16 cellular contexts compared by ENCODE assay signal in the genomic region with DNA sequence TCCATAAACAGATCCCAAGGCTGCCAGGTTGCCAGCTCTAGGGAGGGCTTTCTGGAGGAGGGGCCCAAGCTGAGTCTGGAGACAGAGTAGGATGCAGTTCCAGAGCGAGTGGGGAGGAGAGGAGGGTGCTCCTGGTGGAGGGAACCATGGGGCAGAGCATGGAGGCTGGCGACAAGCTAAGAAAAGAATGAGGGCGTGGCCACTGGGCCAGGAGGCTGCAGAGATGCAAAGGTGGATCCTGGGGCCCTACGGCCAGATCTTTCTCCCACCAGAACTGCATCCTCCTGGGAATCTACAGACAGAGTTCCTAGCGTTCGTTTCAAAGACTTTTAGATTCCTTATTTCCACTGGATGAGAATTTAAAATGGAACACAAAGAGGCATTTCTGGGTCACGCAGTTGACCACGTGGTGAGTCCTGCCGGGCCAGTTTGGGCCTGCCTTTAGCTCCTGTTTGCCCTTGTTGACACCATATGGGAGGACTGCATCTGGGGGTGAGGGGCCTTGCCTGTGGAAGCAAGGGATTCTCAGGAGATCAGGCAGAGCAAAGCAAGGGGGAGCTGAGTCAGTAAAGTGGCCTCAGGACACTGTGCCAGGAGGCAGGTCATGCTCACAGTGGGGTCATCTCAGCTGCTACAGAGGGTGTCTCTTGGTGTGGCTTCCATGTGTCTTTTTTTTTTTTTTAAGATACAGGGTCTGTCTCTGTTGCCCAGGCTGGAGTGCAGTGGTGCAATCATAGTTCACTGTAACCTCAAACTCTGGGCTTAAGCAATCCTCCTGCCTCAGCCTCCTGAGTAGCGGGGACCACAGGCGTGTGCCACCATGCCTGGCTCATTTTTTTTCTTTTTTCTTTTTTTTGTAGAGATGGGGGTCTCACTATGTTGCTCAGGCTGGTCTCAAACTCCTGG.
DNase-seq lines count a peak whose midpoint lies in the region; TF ChIP-seq lines count a peak whose summit lies in the region.
"Had no signal": no experiment of that assay in that cellular context is flagged by ENCODE, and none has a peak within 500 bp of the region (broad histone marks: within the 10 kb centered on the region; RNA-seq: fewer than 3 reads in every experiment).

No MANE protein-coding gene starts in this region.

- 0 out of 2 replicates have a peak overlapping the region, but pooled peaks have one; percentile 18 for H3K27ac ChIP-seq in BLaER1
- H3K27ac ChIP-seq in HEK293 (ENCODE audit: extremely low read depth, low read depth, low read length): no peak overlapping the region
- peak overlapping the region; percentile 93 to 95 for H3K27ac ChIP-seq in breast epithelium
- peak overlapping the region; percentile 95 for H3K27ac ChIP-seq in layer of hippocampus (ENCODE audit: low read depth, low read length)
- H3K27ac ChIP-seq: coronary artery, left lung had no signal

- H3K27ac Mint-ChIP-seq in immature natural killer cell: no peak overlapping the region

- H3K4me3 Mint-ChIP-seq in immature natural killer cell: no peak overlapping the region

- H3K4me1 ChIP-seq in BLaER1: peaks cover 20% of the 10 kb centered on the region
- H3K4me1 ChIP-seq in HEK293 (ENCODE audit: control insufficient read depth, insufficient read depth, low read length): peaks cover 3% of the 10 kb centered on the region; the same call in 1 of the 2 replicates
- peaks cover 5 to 23% of the 10 kb centered on the region in 2 donors for H3K4me1 ChIP-seq in breast epithelium
- H3K4me1 ChIP-seq: left lung had no signal

- intact Hi-C loops in breast epithelium (cut with DNase I; ENCODE audit: low total_unique reads): loop anchor here (2.0 kb wide), 1 partner anchor 139 kb away; no protein-coding TSS in a partner anchor

- H4K20me1 ChIP-seq in BLaER1: peaks cover 71% of the 10 kb centered on the region

- no peaks in the 10 kb centered on the region for H3K36me3 Mint-ChIP-seq in immature natural killer cell

- TF ChIP-seq CTCF in HEK293 (tag by site-specific recombination; IDR thresholded peaks at IDR 0.05) (no peak), breast epithelium (IDR thresholded peaks at IDR 0.05) (no peak)

- no peaks in the 10 kb centered on the region for H3K4me1 Mint-ChIP-seq in immature natural killer cell

- H3K4me2 ChIP-seq in BLaER1: no peak overlapping the region

- no peak overlapping the region for H3K9ac ChIP-seq in BLaER1

- POLR2A ChIA-PET in HEK293 (lab: Yijun Ruan, JAX): no interaction called here

- H3K4me3 ChIP-seq in BLaER1 (no peak overlapping the region), HEK293 (ENCODE audit: low read depth, low read length) (no peak overlapping the region), breast epithelium (no peak overlapping the region)
- H3K4me3 ChIP-seq: coronary artery, left lung, stomach had no signal

- H3K9me3 Mint-ChIP-seq in immature natural killer cell: peaks cover 0 to 1% (median 0%) of the 10 kb centered on the region in 6 donors

- H3K36me3 ChIP-seq in BLaER1: peaks cover 82% of the 10 kb centered on the region
- H3K36me3 ChIP-seq in HEK293 (ENCODE audit: control insufficient read depth in 2 of 2, insufficient read depth in 1 of 2, low read length in 2 of 2): peaks cover 0 to 4% of the 10 kb centered on the region in 2 experiments; a peak in 1 of 3 replicates
- H3K36me3 ChIP-seq in breast epithelium: no peaks in the 10 kb centered on the region

- H3K27me3 Mint-ChIP-seq in immature natural killer cell (ENCODE audit: low read depth in 3 of 3): peaks cover 0 to 5% (median 2%) of the 10 kb centered on the region in 3 donors

- DNase-seq in breast epithelium (ENCODE audit: low spot score in 2 of 2): no peak
- no peak for DNase-seq in immature natural killer cell
- no peak for DNase-seq in DMS79 (lab: John Stamatoyannopoulos, UW)
- DNase-seq in NCI-H446 treated with DMSO at 0.1 percent for 48 hours (lab: John Stamatoyannopoulos, UW): no peak
- no peak for DNase-seq in glomerular visceral epithelial cell (ENCODE audit: extremely low spot score)
- DNase-seq: hippocampal formation, KG1, NCI-H1105 treated with DMSO at 0.1 percent for 48 hours, NCI-H524 treated with DMSO at 0.1 percent for 48 hours, PC-3, stomach had no signal

- no peaks in the 10 kb centered on the region for H3K9me3 ChIP-seq in BLaER1
- H3K9me3 ChIP-seq in HEK293 (ENCODE audit: control insufficient read depth, insufficient read depth, low read depth, low read length): no peaks in the 10 kb centered on the region
- no peaks in the 10 kb centered on the region for H3K9me3 ChIP-seq in breast epithelium
- H3K9me3 ChIP-seq: left lung, stomach had no signal

- H3K27me3 ChIP-seq in BLaER1: no peaks in the 10 kb centered on the region
- H3K27me3 ChIP-seq in breast epithelium: no peaks in the 10 kb centered on the region
- H3K27me3 ChIP-seq in layer of hippocampus (ENCODE audit: control insufficient read depth, insufficient read depth, low read length): no peaks in the 10 kb centered on the region
- H3K27me3 ChIP-seq: left lung, stomach had no signal

- no peak for TF ChIP-seq POLR2A in breast epithelium (IDR thresholded peaks at IDR 0.05)

- CTCF ChIA-PET in HEK293 (lab: Yijun Ruan, JAX): interaction anchor here (0.6 to 2.2 kb wide), 3 partner anchors 15 to 588 kb away, joined by 3 to 6 read pairs (median 3); no protein-coding TSS in a partner anchor

TF ChIP-seq in HEK293, 187 proteins besides CTCF, POLR2A, EP300 and RAD21:
- TF ChIP-seq HOXD13 (CRISPR knock-in tag; IDR thresholded peaks at IDR 0.05; ENCODE audit: borderline replicate concordance): no peak
- TF ChIP-seq GLI4 (tag by site-specific recombination; IDR thresholded peaks at IDR 0.05): no peak
- no peak for TF ChIP-seq ZNF791 (tag by site-specific recombination; IDR thresholded peaks at IDR 0.05)
- TF ChIP-seq ZNF623 (tag by site-specific recombination; IDR thresholded peaks at IDR 0.05): no peak
- TF ChIP-seq KLF9 (tag by site-specific recombination; IDR thresholded peaks at IDR 0.05; ENCODE audit: low read depth): no peak
- TF ChIP-seq ZNF121 (tag by site-specific recombination; IDR thresholded peaks at IDR 0.05): peak; percentile 54; the same call in 1 of the 2 replicates
- TF ChIP-seq, protein P1, sequence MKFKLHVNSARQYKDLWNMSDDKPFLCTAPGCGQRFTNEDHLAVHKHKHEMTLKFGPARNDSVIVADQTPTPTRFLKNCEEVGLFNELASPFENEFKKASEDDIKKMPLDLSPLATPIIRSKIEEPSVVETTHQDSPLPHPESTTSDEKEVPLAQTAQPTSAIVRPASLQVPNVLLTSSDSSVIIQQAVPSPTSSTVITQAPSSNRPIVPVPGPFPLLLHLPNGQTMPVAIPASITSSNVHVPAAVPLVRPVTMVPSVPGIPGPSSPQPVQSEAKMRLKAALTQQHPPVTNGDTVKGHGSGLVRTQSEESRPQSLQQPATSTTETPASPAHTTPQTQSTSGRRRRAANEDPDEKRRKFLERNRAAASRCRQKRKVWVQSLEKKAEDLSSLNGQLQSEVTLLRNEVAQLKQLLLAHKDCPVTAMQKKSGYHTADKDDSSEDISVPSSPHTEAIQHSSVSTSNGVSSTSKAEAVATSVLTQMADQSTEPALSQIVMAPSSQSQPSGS (tag by site-specific recombination; IDR thresholded peaks at IDR 0.05; ENCODE audit: low read depth): no peak
- TF ChIP-seq OVOL3 (tag by site-specific recombination; IDR thresholded peaks at IDR 0.05): no peak
- TF ChIP-seq, protein P2, sequence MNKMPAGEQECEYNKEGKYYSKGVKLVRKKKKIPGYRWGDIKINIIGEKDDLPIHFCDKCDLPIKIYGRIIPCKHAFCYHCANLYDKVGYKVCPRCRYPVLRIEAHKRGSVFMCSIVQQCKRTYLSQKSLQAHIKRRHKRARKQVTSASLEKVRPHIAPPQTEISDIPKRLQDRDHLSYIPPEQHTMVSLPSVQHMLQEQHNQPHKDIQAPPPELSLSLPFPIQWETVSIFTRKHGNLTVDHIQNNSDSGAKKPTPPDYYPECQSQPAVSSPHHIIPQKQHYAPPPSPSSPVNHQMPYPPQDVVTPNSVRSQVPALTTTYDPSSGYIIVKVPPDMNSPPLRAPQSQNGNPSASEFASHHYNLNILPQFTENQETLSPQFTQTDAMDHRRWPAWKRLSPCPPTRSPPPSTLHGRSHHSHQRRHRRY (tag by site-specific recombination; IDR thresholded peaks at IDR 0.05): no peak
- TF ChIP-seq FEZF1 (tag by site-specific recombination; IDR thresholded peaks at IDR 0.05): no peak
- TF ChIP-seq ZNF501 (tag by site-specific recombination; IDR thresholded peaks at IDR 0.05): no peak
- TF ChIP-seq, protein P3, sequence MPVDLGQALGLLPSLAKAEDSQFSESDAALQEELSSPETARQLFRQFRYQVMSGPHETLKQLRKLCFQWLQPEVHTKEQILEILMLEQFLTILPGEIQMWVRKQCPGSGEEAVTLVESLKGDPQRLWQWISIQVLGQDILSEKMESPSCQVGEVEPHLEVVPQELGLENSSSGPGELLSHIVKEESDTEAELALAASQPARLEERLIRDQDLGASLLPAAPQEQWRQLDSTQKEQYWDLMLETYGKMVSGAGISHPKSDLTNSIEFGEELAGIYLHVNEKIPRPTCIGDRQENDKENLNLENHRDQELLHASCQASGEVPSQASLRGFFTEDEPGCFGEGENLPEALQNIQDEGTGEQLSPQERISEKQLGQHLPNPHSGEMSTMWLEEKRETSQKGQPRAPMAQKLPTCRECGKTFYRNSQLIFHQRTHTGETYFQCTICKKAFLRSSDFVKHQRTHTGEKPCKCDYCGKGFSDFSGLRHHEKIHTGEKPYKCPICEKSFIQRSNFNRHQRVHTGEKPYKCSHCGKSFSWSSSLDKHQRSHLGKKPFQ (tag by site-specific recombination; IDR thresholded peaks at IDR 0.05): no peak
- TF ChIP-seq ZNF600 (tag by site-specific recombination; IDR thresholded peaks at IDR 0.05): 0 out of 2 replicates have a peak, but pooled peaks have one; percentile 12
- no peak for TF ChIP-seq ZNF670 (tag by site-specific recombination; IDR thresholded peaks at IDR 0.05; ENCODE audit: low read depth)
- TF ChIP-seq ZNF302 (tag by site-specific recombination; IDR thresholded peaks at IDR 0.05; ENCODE audit: low read depth): no peak
- TF ChIP-seq ZNF114 (tag by site-specific recombination; IDR thresholded peaks at IDR 0.05): no peak
- TF ChIP-seq ZIC2 (tag by site-specific recombination; IDR thresholded peaks at IDR 0.05): no peak
